1 cellular context compared by ENCODE assay signal in genomic region chr9:127862075-127863011, GRCh38.
TF ChIP-seq lines count a peak whose summit lies in the region.

No MANE protein-coding gene starts in this region.

TF ChIP-seq in K562, 482 proteins besides CTCF, POLR2A, EP300 and RAD21 (continued from another document and continues in another):
- TF ChIP-seq TAF7 (tag; IDR thresholded peaks at IDR 0.05) (peak; percentile 60; the same call in 1 of the 2 replicates), FOXA3 (CRISPR knock-in tag; conservative IDR thresholded peaks at IDR 0.05 in 1 of 2, IDR thresholded peaks at IDR 0.05 in 1 of 2) (peak; percentile 71 to 91), ZNF668 (CRISPR knock-in tag; IDR thresholded peaks at IDR 0.05) (0 out of 2 replicates have a peak, but pooled peaks have one; percentile 4), CBX3 (IDR thresholded peaks at IDR 0.05; ENCODE audit: borderline replicate concordance in 1 of 2, low read length in 2 of 2) (peak in 1 of 2 experiments; percentile 76; a peak in 1 of 3 replicates), NR2C2 (CRISPR knock-in tag; IDR thresholded peaks at IDR 0.05) (no peak), NR2C2 (tag; IDR thresholded peaks at IDR 0.05) (peak; percentile 92), SMARCA4 (IDR thresholded peaks at IDR 0.05) (peak; percentile 85), ARID3B (CRISPR knock-in tag; IDR thresholded peaks at IDR 0.05; ENCODE audit: borderline replicate concordance) (no peak), REST (CRISPR knock-in tag; IDR thresholded peaks at IDR 0.05; ENCODE audit: low read depth) (no peak; the same call in 1 of the 2 replicates), CREB5 (CRISPR knock-in tag; IDR thresholded peaks at IDR 0.05) (no peak), DEAF1 (CRISPR knock-in tag; IDR thresholded peaks at IDR 0.05) (0 out of 2 replicates have a peak, but pooled peaks have one; percentile 19), ZNF253 (CRISPR knock-in tag; conservative IDR thresholded peaks at IDR 0.05) (no peak), KAT2B (IDR thresholded peaks at IDR 0.05; ENCODE audit: low read depth, low read length) (no peak), RB1 (IDR thresholded peaks at IDR 0.05; ENCODE audit: low read depth) (peak; percentile 55; the same call in 1 of the 2 replicates), PCBP2 (IDR thresholded peaks at IDR 0.05; ENCODE audit: low read depth, low read length, poor library complexity, severe bottlenecking) (no peak), MAFF (IDR thresholded peaks at IDR 0.05; ENCODE audit: low read length) (no peak), ARID1B (IDR thresholded peaks at IDR 0.05) (peak; percentile 93), SREBF2 (CRISPR knock-in tag; IDR thresholded peaks at IDR 0.05) (no peak), ZNF324 (CRISPR knock-in tag; IDR thresholded peaks at IDR 0.05) (0 out of 2 replicates have a peak, but pooled peaks have one; percentile 31), ELF4 (CRISPR knock-in tag; IDR thresholded peaks at IDR 0.05) (peak; percentile 66), AFF1 (IDR thresholded peaks at IDR 0.05; ENCODE audit: low read depth in 1 of 2, partially characterized antibody in 2 of 2) (peak; percentile 59 to 64), ZNF57 (CRISPR knock-in tag; IDR thresholded peaks at IDR 0.05) (0 out of 2 replicates have a peak, but pooled peaks have one; percentile 6), ZNF217 (CRISPR knock-in tag; IDR thresholded peaks at IDR 0.05) (no peak), ZC3H4 (CRISPR knock-in tag; IDR thresholded peaks at IDR 0.05; ENCODE audit: borderline replicate concordance) (no peak; the same call in 1 of the 2 replicates), FOXK1 (CRISPR knock-in tag; IDR thresholded peaks at IDR 0.05; ENCODE audit: borderline replicate concordance) (0 out of 2 replicates have a peak, but pooled peaks have one; percentile 25), HES1 (IDR thresholded peaks at IDR 0.05; ENCODE audit: low read depth) (no peak; the same call in none of the 2 replicates), CXXC5 (CRISPR knock-in tag; IDR thresholded peaks at IDR 0.05) (peak; percentile 87), CEBPB (tag; IDR thresholded peaks at IDR 0.05) (no peak), NCOA4 (IDR thresholded peaks at IDR 0.05; ENCODE audit: partially characterized antibody) (no peak), ZBED1 (IDR thresholded peaks at IDR 0.05) (no peak), ZNF184 (CRISPR knock-in tag; IDR thresholded peaks at IDR 0.05) (no peak), ZFPM2 (CRISPR knock-in tag; IDR thresholded peaks at IDR 0.05) (no peak), ZNF12 (CRISPR knock-in tag; IDR thresholded peaks at IDR 0.05) (no peak), MXI1 (IDR thresholded peaks at IDR 0.05; ENCODE audit: low read depth, low read length) (no peak), HSF4 (CRISPR knock-in tag; IDR thresholded peaks at IDR 0.05; ENCODE audit: borderline replicate concordance) (0 out of 2 replicates have a peak, but pooled peaks have one; percentile 26), SAFB2 (IDR thresholded peaks at IDR 0.05; ENCODE audit: borderline replicate concordance, low read depth, low read length, severe bottlenecking) (no peak), ATF1 (CRISPR knock-in tag; IDR thresholded peaks at IDR 0.05) (no peak), ATF1 (tag; IDR thresholded peaks at IDR 0.05) (peak; percentile 93), TCF7L2 (IDR thresholded peaks at IDR 0.05; ENCODE audit: low read depth, low read length) (no peak), TARDBP (IDR thresholded peaks at IDR 0.05) (peak; percentile 90), SUPT5H (IDR thresholded peaks at IDR 0.05) (no peak), CREB3 (tag; conservative IDR thresholded peaks at IDR 0.05; ENCODE audit: low read depth) (peak; percentile 72; the same call in 1 of the 2 replicates), RBM14 (IDR thresholded peaks at IDR 0.05; ENCODE audit: borderline replicate concordance, insufficient read depth, low read depth, low read length) (no peak), MAZ (CRISPR knock-in tag; conservative IDR thresholded peaks at IDR 0.05 in 1 of 2, IDR thresholded peaks at IDR 0.05 in 1 of 2) (peak; percentile 89 to 94), MYBL2 (IDR thresholded peaks at IDR 0.05; ENCODE audit: low read depth) (no peak), MYBL2 (CRISPR knock-in tag; IDR thresholded peaks at IDR 0.05; ENCODE audit: borderline replicate concordance) (no peak), HIVEP1 (CRISPR knock-in tag; IDR thresholded peaks at IDR 0.05) (0 out of 2 replicates have a peak, but pooled peaks have one; percentile 47)
- TF ChIP-seq, protein P1, sequence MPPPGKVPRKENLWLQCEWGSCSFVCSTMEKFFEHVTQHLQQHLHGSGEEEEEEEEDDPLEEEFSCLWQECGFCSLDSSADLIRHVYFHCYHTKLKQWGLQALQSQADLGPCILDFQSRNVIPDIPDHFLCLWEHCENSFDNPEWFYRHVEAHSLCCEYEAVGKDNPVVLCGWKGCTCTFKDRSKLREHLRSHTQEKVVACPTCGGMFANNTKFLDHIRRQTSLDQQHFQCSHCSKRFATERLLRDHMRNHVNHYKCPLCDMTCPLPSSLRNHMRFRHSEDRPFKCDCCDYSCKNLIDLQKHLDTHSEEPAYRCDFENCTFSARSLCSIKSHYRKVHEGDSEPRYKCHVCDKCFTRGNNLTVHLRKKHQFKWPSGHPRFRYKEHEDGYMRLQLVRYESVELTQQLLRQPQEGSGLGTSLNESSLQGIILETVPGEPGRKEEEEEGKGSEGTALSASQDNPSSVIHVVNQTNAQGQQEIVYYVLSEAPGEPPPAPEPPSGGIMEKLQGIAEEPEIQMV (tag; conservative IDR thresholded peaks at IDR 0.05; ENCODE audit: low read depth), result no peak
- TF ChIP-seq, protein P2, sequence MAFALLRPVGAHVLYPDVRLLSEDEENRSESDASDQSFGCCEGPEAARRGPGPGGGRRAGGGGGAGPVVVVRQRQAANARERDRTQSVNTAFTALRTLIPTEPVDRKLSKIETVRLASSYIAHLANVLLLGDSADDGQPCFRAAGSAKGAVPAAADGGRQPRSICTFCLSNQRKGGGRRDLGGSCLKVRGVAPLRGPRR (CRISPR knock-in tag; IDR thresholded peaks at IDR 0.05), result peak; percentile 73; the same call in 1 of the 2 replicates
- TF ChIP-seq, protein P3, sequence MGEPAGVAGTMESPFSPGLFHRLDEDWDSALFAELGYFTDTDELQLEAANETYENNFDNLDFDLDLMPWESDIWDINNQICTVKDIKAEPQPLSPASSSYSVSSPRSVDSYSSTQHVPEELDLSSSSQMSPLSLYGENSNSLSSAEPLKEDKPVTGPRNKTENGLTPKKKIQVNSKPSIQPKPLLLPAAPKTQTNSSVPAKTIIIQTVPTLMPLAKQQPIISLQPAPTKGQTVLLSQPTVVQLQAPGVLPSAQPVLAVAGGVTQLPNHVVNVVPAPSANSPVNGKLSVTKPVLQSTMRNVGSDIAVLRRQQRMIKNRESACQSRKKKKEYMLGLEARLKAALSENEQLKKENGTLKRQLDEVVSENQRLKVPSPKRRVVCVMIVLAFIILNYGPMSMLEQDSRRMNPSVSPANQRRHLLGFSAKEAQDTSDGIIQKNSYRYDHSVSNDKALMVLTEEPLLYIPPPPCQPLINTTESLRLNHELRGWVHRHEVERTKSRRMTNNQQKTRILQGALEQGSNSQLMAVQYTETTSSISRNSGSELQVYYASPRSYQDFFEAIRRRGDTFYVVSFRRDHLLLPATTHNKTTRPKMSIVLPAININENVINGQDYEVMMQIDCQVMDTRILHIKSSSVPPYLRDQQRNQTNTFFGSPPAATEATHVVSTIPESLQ (CRISPR knock-in tag; IDR thresholded peaks at IDR 0.05), result peak; percentile 78; the same call in 1 of the 2 replicates
